ENCODE assay signal across 8 cellular contexts in the genomic region with DNA sequence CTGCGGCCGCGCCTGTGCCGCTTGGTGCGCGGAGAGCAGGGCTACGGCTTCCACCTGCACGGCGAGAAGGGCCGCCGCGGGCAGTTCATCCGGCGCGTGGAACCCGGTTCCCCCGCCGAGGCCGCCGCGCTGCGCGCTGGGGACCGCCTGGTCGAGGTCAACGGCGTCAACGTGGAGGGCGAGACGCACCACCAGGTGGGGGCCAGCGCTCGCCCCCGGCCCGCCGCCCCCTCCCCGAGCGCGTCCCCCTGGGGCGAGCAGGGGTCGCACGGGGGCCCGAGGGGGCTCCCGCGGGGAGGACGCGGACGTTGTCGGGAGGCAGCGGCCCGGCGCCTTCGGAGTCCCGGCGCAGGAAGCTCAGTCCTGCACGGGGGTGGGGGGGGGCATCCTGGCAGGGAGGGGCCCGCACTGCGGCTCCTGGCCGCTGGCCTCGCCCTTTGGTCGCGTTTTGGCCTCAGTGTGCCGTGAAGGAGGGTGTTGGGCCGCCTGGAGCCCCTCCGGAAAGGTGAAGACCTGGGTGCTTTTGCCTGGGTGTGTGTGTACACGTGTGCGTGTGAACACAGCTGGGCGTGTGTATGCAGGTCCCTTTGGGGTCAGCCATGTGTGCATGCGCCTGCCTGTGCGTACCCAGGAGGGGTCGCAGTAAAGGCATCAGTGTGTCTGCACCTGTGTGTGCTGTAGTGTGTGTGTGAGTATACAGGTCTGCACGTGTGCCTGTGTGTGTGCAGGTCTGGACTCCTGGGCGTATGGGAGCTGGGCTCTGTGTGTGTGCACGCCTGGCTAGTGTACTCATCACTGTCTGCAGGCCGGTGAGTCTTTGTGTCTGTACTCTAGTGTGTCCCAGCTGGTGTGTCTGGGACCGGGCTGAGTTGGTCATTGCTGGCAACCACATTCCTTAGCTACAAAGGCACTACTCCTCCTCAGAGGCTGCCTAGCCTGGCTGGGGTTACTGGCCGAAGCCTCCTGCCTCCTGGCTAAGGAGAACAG. TPM values are rescaled to one million over a fixed set of nuclear protein-coding genes. Genes with fewer than 3 reads are reported as not detected.
DNase-seq lines count a peak whose midpoint lies in the region; ATAC-seq and TF ChIP-seq lines count a peak whose summit lies in the region.

No MANE protein-coding gene starts in this region.

- TF ChIP-seq CTCF in WI38 (IDR thresholded peaks at IDR 0.05; ENCODE audit: low read depth, low read length) (no peak), foreskin keratinocyte (conservative IDR thresholded peaks at IDR 0.05) (no peak), psoas muscle (IDR thresholded peaks at IDR 0.05) (no peak)

- H3K27ac ChIP-seq in foreskin keratinocyte (no peak overlapping the region), psoas muscle (peak overlapping the region; percentile 67)

- H3K9me3 ChIP-seq in psoas muscle: no peaks in the 10 kb centered on the region

- H3K36me3 Mint-ChIP-seq in activated CD4-positive, alpha-beta T cell treated with anti-CD3 and anti-CD28 coated beads, Interleukin-2, amount 10 ng/mL, durations not matched to agents 7 days and 5 days (ENCODE audit: low read depth): no peaks in the 10 kb centered on the region

- no peaks in the 10 kb centered on the region for H3K9me3 Mint-ChIP-seq in activated CD4-positive, alpha-beta T cell treated with anti-CD3 and anti-CD28 coated beads, Interleukin-2, amount 10 ng/mL, durations not matched to agents 7 days and 5 days

- H3K4me3 ChIP-seq in WI38 (ENCODE audit: low read depth, low read length): peak overlapping the region; percentile 71
- peak overlapping the region; percentile 78 for H3K4me3 ChIP-seq in psoas muscle

- POLR2A ChIA-PET in activated CD4-positive, alpha-beta T cell treated with anti-CD3 and anti-CD28 coated beads, Interleukin-2, amount 10 ng/mL, durations not matched to agents 7 days and 5 days (lab: Charles Lee): interaction anchor here (0.9 kb wide), 1 partner anchor 128 kb away, joined by 3 read pairs; the partner anchor contains the start of gene TRAF7

- ATAC-seq in foreskin keratinocyte (peak; percentile 25), psoas muscle (no peak), HG03097 (IDR thresholded peaks at IDR 0.05; ENCODE audit: low FRiP score, unreplicated experiment) (no peak)

- WGBS in psoas muscle, 3 donors: 7 to 18% (median 8%) methylated on average over 39 to 76 of the region's 76 CpGs

- DNase-seq in activated CD4-positive, alpha-beta T cell treated with anti-CD3 and anti-CD28 coated beads, Interleukin-2, amount 10 ng/mL, durations not matched to agents 7 days and 5 days: no peak
- DNase-seq in activated CD4-positive, alpha-beta T cell treated with anti-CD3 and anti-CD28 coated beads for 48 hours: no peak
- DNase-seq in foreskin keratinocyte (peak in 1 of 2 donors; percentile 41), psoas muscle (no peak), Kasumi-1 (lab: John Stamatoyannopoulos, UW) (no peak)
- DNase-seq in activated CD4-positive, CD25-positive, alpha-beta regulatory T cell (lab: John Stamatoyannopoulos, UW): no peak

- H3K27me3 Mint-ChIP-seq in activated CD4-positive, alpha-beta T cell treated with anti-CD3 and anti-CD28 coated beads, Interleukin-2, amount 10 ng/mL, durations not matched to agents 7 days and 5 days: peaks cover 22% of the 10 kb centered on the region

- H3K27ac Mint-ChIP-seq in activated CD4-positive, alpha-beta T cell treated with anti-CD3 and anti-CD28 coated beads, Interleukin-2, amount 10 ng/mL, durations not matched to agents 7 days and 5 days: no peak overlapping the region

- H3K4me1 ChIP-seq in foreskin keratinocyte: no peaks in the 10 kb centered on the region
- H3K4me1 ChIP-seq in psoas muscle: peaks cover 24% of the 10 kb centered on the region

- H3K27me3 ChIP-seq in foreskin keratinocyte (no peaks in the 10 kb centered on the region), psoas muscle (ENCODE audit: insufficient read depth in 3 of 3, low read length in 2 of 3) (no peaks in the 10 kb centered on the region)

- CTCF ChIA-PET in activated CD4-positive, alpha-beta T cell treated with anti-CD3 and anti-CD28 coated beads, Interleukin-2, amount 10 ng/mL, durations not matched to agents 7 days and 5 days (lab: Charles Lee): interaction anchor here (0.7 to 1.5 kb wide), 2 partner anchors 20 to 113 kb away, joined by 3 to 5 read pairs; partner anchors contain the start of genes NTHL1 and TSC2

- H3K36me3 ChIP-seq in psoas muscle (ENCODE audit: insufficient read depth in 1 of 2, low read depth in 1 of 2): peaks cover 0 to 5% of the 10 kb centered on the region in 2 donors

- peak overlapping the region; percentile 51 for H3K4me3 Mint-ChIP-seq in activated CD4-positive, alpha-beta T cell treated with anti-CD3 and anti-CD28 coated beads, Interleukin-2, amount 10 ng/mL, durations not matched to agents 7 days and 5 days

- intact Hi-C loops in psoas muscle (cut with DNase I): loop anchor here in 1 of 2 donors (1.0 kb wide), 1 partner anchor 45 kb away; no protein-coding TSS in a partner anchor

- peaks cover 22% of the 10 kb centered on the region for H3K4me1 Mint-ChIP-seq in activated CD4-positive, alpha-beta T cell treated with anti-CD3 and anti-CD28 coated beads, Interleukin-2, amount 10 ng/mL, durations not matched to agents 7 days and 5 days

RNA-seq across cellular contexts. Expression of gene NHERF2, which starts 0.6 kb away (rescaled TPM):
- total RNA-seq in activated CD4-positive, alpha-beta T cell treated with anti-CD3 and anti-CD28 coated beads, Interleukin-2, amount 10 ng/mL, durations not matched to agents 7 days and 5 days: 1 to 10 TPM; 1.1 to 1.4 TPM
- total RNA-seq in foreskin keratinocyte (12.8 and 14.7 TPM in 2 replicates), psoas muscle (100 to 1,000 TPM in 1 of 4 donors, 10 to 100 TPM in 3; 61.6 to 156 (median 90.4) TPM)
- polyA plus RNA-seq in foreskin keratinocyte (21.5 and 25.7 TPM in 2 replicates), psoas muscle (10 to 100 TPM; 76.4 to 90.8 (median 86.2) TPM)

RNA-seq across cellular contexts. Expression of gene NPW, which starts 7.7 kb away (rescaled TPM):
- under 1 TPM; 0.42 to 0.69 TPM for total RNA-seq in activated CD4-positive, alpha-beta T cell treated with anti-CD3 and anti-CD28 coated beads, Interleukin-2, amount 10 ng/mL, durations not matched to agents 7 days and 5 days
- total RNA-seq in foreskin keratinocyte (0.60 and 0.78 TPM in 2 replicates), psoas muscle (under 1 TPM in 1 of 4 donors, not detected in 3; 0.66 TPM)
- polyA plus RNA-seq in foreskin keratinocyte (1.9 and 2.0 TPM in 2 replicates), psoas muscle (under 1 TPM in 2 of 3 donors, not detected in 1; 0.14 to 0.43 TPM)

RNA-seq across cellular contexts. Expression of gene ZNF598, which starts 17.7 kb away (rescaled TPM):
- 10 to 100 TPM; 56.3 to 56.5 TPM for total RNA-seq in activated CD4-positive, alpha-beta T cell treated with anti-CD3 and anti-CD28 coated beads, Interleukin-2, amount 10 ng/mL, durations not matched to agents 7 days and 5 days
- total RNA-seq in foreskin keratinocyte (58.5 and 67.3 TPM in 2 replicates), psoas muscle (10 to 100 TPM; 27.4 to 46.6 (median 44.8) TPM)
- polyA plus RNA-seq in foreskin keratinocyte (52.3 and 60.4 TPM in 2 replicates), psoas muscle (10 to 100 TPM; 35.6 to 58.8 (median 51.9) TPM)

RNA-seq across cellular contexts. Expression of gene NTHL1, which starts 20.3 kb away (rescaled TPM):
- 10 to 100 TPM; 23.8 to 34.4 TPM for total RNA-seq in activated CD4-positive, alpha-beta T cell treated with anti-CD3 and anti-CD28 coated beads, Interleukin-2, amount 10 ng/mL, durations not matched to agents 7 days and 5 days
- total RNA-seq in foreskin keratinocyte (33.6 and 35.3 TPM in 2 replicates), psoas muscle (10 to 100 TPM in 1 of 4 donors, 1 to 10 TPM in 3; 3.1 to 11.9 (median 4.8) TPM)
- polyA plus RNA-seq in foreskin keratinocyte (39.0 and 41.6 TPM in 2 replicates), psoas muscle (10 to 100 TPM in 2 of 3 donors, 1 to 10 TPM in 1; 8.0 to 17.7 (median 16.8) TPM)

RNA-seq across cellular contexts. Expression of gene TSC2, which starts 20.5 kb away (rescaled TPM):
- 100 to 1,000 TPM; 112 to 115 TPM for total RNA-seq in activated CD4-positive, alpha-beta T cell treated with anti-CD3 and anti-CD28 coated beads, Interleukin-2, amount 10 ng/mL, durations not matched to agents 7 days and 5 days
- 34.0 and 40.7 TPM in 2 replicates for total RNA-seq in foreskin keratinocyte
- 25.6 and 28.8 TPM in 2 replicates for polyA plus RNA-seq in foreskin keratinocyte
- 10 to 100 TPM; 60.8 to 89.9 (median 73.8) TPM for total RNA-seq in psoas muscle
- 10 to 100 TPM; 27.8 to 43.0 (median 29.7) TPM for polyA plus RNA-seq in psoas muscle
